In genomic region chr6:147805155-147805554, GRCh38 we compare ENCODE assay signal across 19 cellular contexts.
"Had no signal": no experiment of that assay in that cellular context is flagged by ENCODE, and none has a peak within 500 bp of the region (broad histone marks: within the 10 kb centered on the region; RNA-seq: fewer than 3 reads in every experiment).

No MANE protein-coding gene starts in this region.

- H3K4me1 Mint-ChIP-seq: activated naive CD4-positive, alpha-beta T cell treated with anti-CD3 and anti-CD28 coated beads, Interleukin-2, amount 10 ng/mL, durations not matched to agents 7 days and 5 days; central memory CD8-positive, alpha-beta T cell; naive B cell; stimulated activated effector memory CD8-positive, alpha-beta T cell treated with anti-CD3 and anti-CD28 coated beads, Interleukin-12 subunit alpha, Interleukin-12 subunit beta, amount 100 ng/mL, for 72 hours had no signal

- H3K4me3 Mint-ChIP-seq: activated naive CD4-positive, alpha-beta T cell treated with anti-CD3 and anti-CD28 coated beads, Interleukin-2, amount 10 ng/mL, durations not matched to agents 7 days and 5 days; activated T-cell treated with anti-CD3 and anti-CD28 coated beads, Interleukin-2, amount 50 U/mL, for 4 hours; central memory CD8-positive, alpha-beta T cell; naive B cell; neural progenitor cell; stimulated activated effector memory CD8-positive, alpha-beta T cell treated with anti-CD3 and anti-CD28 coated beads, Interleukin-12 subunit alpha, Interleukin-12 subunit beta, amount 100 ng/mL, for 72 hours had no signal

- H3K27ac Mint-ChIP-seq: activated naive CD4-positive, alpha-beta T cell treated with anti-CD3 and anti-CD28 coated beads, Interleukin-2, amount 10 ng/mL, durations not matched to agents 7 days and 5 days; naive B cell; stimulated activated effector memory CD8-positive, alpha-beta T cell treated with anti-CD3 and anti-CD28 coated beads, Interleukin-12 subunit alpha, Interleukin-12 subunit beta, amount 100 ng/mL, for 72 hours had no signal

- DNase-seq: activated CD4-positive, alpha-beta T cell treated with anti-CD3 and anti-CD28 coated beads, Interleukin-2, amount 50 U/mL, for 1 hour; activated CD8-positive, alpha-beta memory T cell treated with anti-CD3 and anti-CD28 coated beads, Interleukin-2, amount 50 U/mL, for 4 hours; activated effector memory CD4-positive, alpha-beta T cell treated with Interleukin-2 at 50 U/mL for 16 hours; activated naive CD4-positive, alpha-beta T cell treated with anti-CD3 and anti-CD28 coated beads, Interleukin-2, amount 10 ng/mL, durations not matched to agents 7 days and 5 days; activated T-cell treated with anti-CD3 and anti-CD28 coated beads, Interleukin-2, amount 50 U/mL, for 4 hours; aorta; brain microvascular endothelial cell; colonic mucosa; gastrocnemius medialis; head of caudate nucleus; left ventricle myocardium inferior; naive B cell; stimulated activated CD4-positive, alpha-beta T cell treated with anti-CD3 and anti-CD28 coated beads, Interleukin-4, amount 100 ng/mL, for 24 hours; stomach; trophoblast cell had no signal

- H3K27me3 Mint-ChIP-seq: activated naive CD4-positive, alpha-beta T cell treated with anti-CD3 and anti-CD28 coated beads, Interleukin-2, amount 10 ng/mL, durations not matched to agents 7 days and 5 days; central memory CD8-positive, alpha-beta T cell; naive B cell had no signal

- ATAC-seq: activated CD4-positive, CD25-positive, alpha-beta regulatory T cell treated with anti-CD3 and anti-CD28 coated beads, Interleukin-2, amount 50 U/mL, for 24 hours; activated T-cell treated with anti-CD3 and anti-CD28 coated beads, Interleukin-2, amount 50 U/mL, for 4 hours; gastrocnemius medialis; stimulated activated effector memory CD8-positive, alpha-beta T cell treated with anti-CD3 and anti-CD28 coated beads, Interleukin-12 subunit alpha, Interleukin-12 subunit beta, amount 100 ng/mL, for 72 hours had no signal

- H3K36me3 Mint-ChIP-seq: activated naive CD4-positive, alpha-beta T cell treated with anti-CD3 and anti-CD28 coated beads, Interleukin-2, amount 10 ng/mL, durations not matched to agents 7 days and 5 days; stimulated activated effector memory CD8-positive, alpha-beta T cell treated with anti-CD3 and anti-CD28 coated beads, Interleukin-12 subunit alpha, Interleukin-12 subunit beta, amount 100 ng/mL, for 72 hours had no signal
